9 cellular contexts compared by ENCODE assay signal in the genomic region with DNA sequence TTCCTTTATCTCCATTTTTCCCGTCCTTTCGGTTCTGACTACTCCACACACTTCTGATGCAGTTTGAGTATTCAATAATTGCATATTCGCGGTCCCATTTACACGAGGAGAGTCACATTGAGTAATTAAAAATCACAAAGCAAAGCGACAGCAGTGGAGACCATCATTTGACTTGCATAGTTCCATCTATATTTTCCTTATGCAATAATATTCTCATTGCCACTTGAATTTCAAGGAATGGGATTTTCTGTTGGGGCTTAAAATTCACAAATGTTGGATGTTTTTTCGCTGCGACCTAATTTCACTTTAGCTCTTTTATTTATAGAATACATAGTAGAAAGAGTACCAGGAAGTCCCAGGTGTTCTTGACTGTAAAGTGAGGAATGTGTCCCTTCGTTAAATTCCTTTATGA.
A peak's percentile ranks its signal among the peaks of the same experiment; 100 is the strongest.
DNase-seq lines count a peak whose midpoint lies in the region; ATAC-seq and TF ChIP-seq lines count a peak whose summit lies in the region.
"Had no signal": no experiment of that assay in that cellular context is flagged by ENCODE, and none has a peak within 500 bp of the region (broad histone marks: within the 10 kb centered on the region; RNA-seq: fewer than 3 reads in every experiment).

No MANE protein-coding gene starts in this region.

- TF ChIP-seq CTCF in mammary epithelial cell (conservative IDR thresholded peaks at IDR 0.05 in 1 of 2, IDR thresholded peaks at IDR 0.05 in 1 of 2; ENCODE audit: extremely low read depth in 1 of 2, insufficient read depth in 1 of 2, low read depth in 1 of 2, low read length in 2 of 2) (no peak), uterus (IDR thresholded peaks at IDR 0.05) (no peak)

- H3K4me2 ChIP-seq in mammary epithelial cell (ENCODE audit: insufficient read depth, low read depth, low read length), result peak overlapping the region; percentile 87

- peaks cover 27% of the 10 kb centered on the region for H3K79me2 ChIP-seq in mammary epithelial cell (ENCODE audit: insufficient read depth, low read length)

- no peaks in the 10 kb centered on the region for H3K27me3 ChIP-seq in right cardiac atrium (ENCODE audit: control insufficient read depth, insufficient read depth)
- no peaks in the 10 kb centered on the region for H3K27me3 ChIP-seq in mammary epithelial cell (ENCODE audit: insufficient read depth, low read length)
- H3K27me3 ChIP-seq in mucosa of rectum (ENCODE audit: control insufficient read depth in 2 of 2, insufficient read depth in 2 of 2, low read length in 2 of 2), result no peaks in the 10 kb centered on the region
- no peaks in the 10 kb centered on the region for H3K27me3 ChIP-seq in uterus
- H3K27me3 ChIP-seq: cardiac muscle cell had no signal

- peak overlapping the region; percentile 84 for H3K4me3 ChIP-seq in right cardiac atrium (ENCODE audit: low read length)
- peak overlapping the region in 2 of 3 experiments; percentile 49 to 54 for H3K4me3 ChIP-seq in mammary epithelial cell (replicated peaks in 1 of 3; ENCODE audit: insufficient read depth in 1 of 3, low read depth in 2 of 3, low read length in 3 of 3)
- peak overlapping the region; percentile 87 to 94 for H3K4me3 ChIP-seq in mucosa of rectum (ENCODE audit: low read length in 2 of 2)
- peak overlapping the region in 1 of 2 donors; percentile 82 for H3K4me3 ChIP-seq in uterus

- intact Hi-C loops in right cardiac atrium (cut with DNase I), result loop anchor here in 3 of 4 donors (5.0 to 10.0 kb wide), 4 partner anchors 52 to 189 kb away; a partner anchor contains a TSS
- intact Hi-C loops in Right ventricle myocardium superior (cut with DNase I), result loop anchor here (10.0 kb wide), 1 partner anchor 182 kb away; no protein-coding TSS in a partner anchor
- intact Hi-C loops in mammary epithelial cell (cut with micrococcal nuclease), result loop anchor here (5.0 to 10.0 kb wide), 2 partner anchors 168 to 184 kb away; no protein-coding TSS in a partner anchor
- intact Hi-C loops in uterus (cut with DNase I; ENCODE audit: low total_unique reads), result no loop called here

- TF ChIP-seq POLR2A in uterus (IDR thresholded peaks at IDR 0.05), result no peak

- H3K9ac ChIP-seq in mammary epithelial cell (ENCODE audit: insufficient read depth, low read length), result no peak overlapping the region
- H3K9ac ChIP-seq in mucosa of rectum (ENCODE audit: low read depth in 1 of 2, low read length in 2 of 2), result peak overlapping the region; percentile 77 to 88

- peak overlapping the region; percentile 88 for H3K27ac ChIP-seq in right cardiac atrium (ENCODE audit: low read length)
- H3K27ac ChIP-seq in mammary epithelial cell (ENCODE audit: insufficient read depth, low read depth, low read length), result peak overlapping the region; percentile 56
- H3K27ac ChIP-seq in mucosa of rectum (ENCODE audit: low read depth in 2 of 2, low read length in 2 of 2), result peak overlapping the region; percentile 72 to 83
- H3K27ac ChIP-seq in uterus, result peak overlapping the region; percentile 85 to 86

- in situ Hi-C loops in mammary epithelial cell (cut with MboI; ENCODE audit: low sequenced_read_pairs in 2 of 2), result no loop called here

- DNase-seq in right cardiac atrium, result no peak
- no peak for DNase-seq in Right ventricle myocardium superior
- DNase-seq in mammary epithelial cell, result no peak
- no peak for DNase-seq in uterus
- DNase-seq in GM03348 (ENCODE audit: low spot score), result no peak

- no peaks in the 10 kb centered on the region for H4K20me1 ChIP-seq in mammary epithelial cell (ENCODE audit: insufficient read depth, low read length)

- H3K4me1 ChIP-seq in right cardiac atrium (ENCODE audit: control insufficient read depth, insufficient read depth, low read length), result no peaks in the 10 kb centered on the region
- H3K4me1 ChIP-seq in mammary epithelial cell (ENCODE audit: insufficient read depth, low read length), result peaks cover 10% of the 10 kb centered on the region
- peaks cover 7 to 8% of the 10 kb centered on the region in 2 donors for H3K4me1 ChIP-seq in mucosa of rectum (ENCODE audit: control insufficient read depth in 2 of 2, insufficient read depth in 2 of 2, low read length in 2 of 2)
- H3K4me1 ChIP-seq in uterus, result no peaks in the 10 kb centered on the region

- ATAC-seq in right cardiac atrium (no peak), Right ventricle myocardium superior (ENCODE audit: poor library complexity) (no peak), HG03521 (IDR thresholded peaks at IDR 0.05; ENCODE audit: unreplicated experiment) (no peak), GM18520 (IDR thresholded peaks at IDR 0.05; ENCODE audit: unreplicated experiment) (no peak)

- no TSS peak for BruUV-seq in mammary epithelial cell (replicated peaks; lab: Mats Ljungman, UMichigan)

- WGBS in right cardiac atrium, result 60% methylated on average over 9 of the region's 9 CpGs
- WGBS in mammary epithelial cell (ENCODE audit: low coverage, missing lambda C conversion rate), result 77% methylated on average over 9 of the region's 9 CpGs

- dilution Hi-C loops in mammary epithelial cell (cut with HindIII; ENCODE audit: low sequenced_read_pairs), result no loop called here

- peak overlapping the region; percentile 100 for H2AFZ ChIP-seq in mammary epithelial cell (ENCODE audit: low read depth, low read length)

- CTCF ChIA-PET in mammary epithelial cell (lab: Charles Lee; ENCODE audit: low non-redundant PET), result no interaction called here

- H3K36me3 ChIP-seq in mammary epithelial cell (ENCODE audit: insufficient read depth, low read length) (no peaks in the 10 kb centered on the region), mucosa of rectum (ENCODE audit: control insufficient read depth in 2 of 2, insufficient read depth in 2 of 2, low read length in 2 of 2) (no peaks in the 10 kb centered on the region), uterus (no peaks in the 10 kb centered on the region)
- H3K36me3 ChIP-seq: cardiac muscle cell had no signal

- H3K9me3 ChIP-seq in right cardiac atrium (ENCODE audit: control insufficient read depth, low read length), result no peaks in the 10 kb centered on the region
- no peaks in the 10 kb centered on the region for H3K9me3 ChIP-seq in mammary epithelial cell (replicated peaks; ENCODE audit: insufficient read depth, low read length)
- no peaks in the 10 kb centered on the region for H3K9me3 ChIP-seq in mucosa of rectum (ENCODE audit: control insufficient read depth in 2 of 2, low read length in 2 of 2)
- H3K9me3 ChIP-seq in uterus, result no peaks in the 10 kb centered on the region
